In genomic region chr5:16666140-16666860, GRCh38 we compare ENCODE assay signal across 11 cellular contexts. TPM values are rescaled to one million over a fixed set of nuclear protein-coding genes. Genes with fewer than 3 reads are reported as not detected.
DNase-seq lines count a peak whose midpoint lies in the region; ATAC-seq and TF ChIP-seq lines count a peak whose summit lies in the region.
"Had no signal": no experiment of that assay in that cellular context is flagged by ENCODE, and none has a peak within 500 bp of the region (broad histone marks: within the 10 kb centered on the region; RNA-seq: fewer than 3 reads in every experiment).

No MANE protein-coding gene starts in this region.

- no peaks in the 10 kb centered on the region for H3K36me3 Mint-ChIP-seq in T-helper 2 cell treated with Interferon-gamma antibody and Interleukin-4, amounts not matched to agents 5 μg/mL and 100 μg/mL, for 36 hours (ENCODE audit: low read depth)

- H3K4me1 ChIP-seq in smooth muscle cell (ENCODE audit: low read depth) (no peaks in the 10 kb centered on the region), SK-N-SH (ENCODE audit: control insufficient read depth in 1 of 2, insufficient read depth in 2 of 2, low read depth in 1 of 2, low read length in 1 of 2) (peaks cover 0 to 21% of the 10 kb centered on the region in 2 experiments; a peak in 2 of 4 replicates)

- no peak for TF ChIP-seq EP300 in SK-N-SH (IDR thresholded peaks at IDR 0.05; ENCODE audit: borderline replicate concordance in 1 of 2, low read depth in 1 of 2, low read length in 1 of 2)

- no peak overlapping the region for H3K27ac Mint-ChIP-seq in T-helper 2 cell treated with Interferon-gamma antibody and Interleukin-4, amounts not matched to agents 5 μg/mL and 100 μg/mL, for 36 hours

- no peaks in the 10 kb centered on the region for H3K27me3 Mint-ChIP-seq in T-helper 2 cell treated with Interferon-gamma antibody and Interleukin-4, amounts not matched to agents 5 μg/mL and 100 μg/mL, for 36 hours (ENCODE audit: low read depth)

- peak overlapping the region in 26 of 59 donors; percentile 3 to 46 (median 18) for H3K4me3 ChIP-seq in dorsolateral prefrontal cortex
- no peak overlapping the region for H3K4me3 ChIP-seq in smooth muscle cell
- no peak overlapping the region for H3K4me3 ChIP-seq in SK-N-SH (ENCODE audit: low read depth in 2 of 2, low read length in 1 of 2)
- H3K4me3 ChIP-seq: stomach had no signal

- POLR2A ChIA-PET in SK-N-SH (lab: Yijun Ruan, JAX), result interaction anchor here (0.9 kb wide), 1 partner anchor 177 kb away, joined by 3 read pairs; no protein-coding TSS in a partner anchor

- no peak overlapping the region for H3K4me3 Mint-ChIP-seq in T-helper 2 cell treated with Interferon-gamma antibody and Interleukin-4, amounts not matched to agents 5 μg/mL and 100 μg/mL, for 36 hours
- H3K4me3 Mint-ChIP-seq: activated T-cell treated with anti-CD3 and anti-CD28 coated beads, Interleukin-2, amount 50 U/mL, for 4 hours had no signal

- 56% methylated on average over 19 of the region's 19 CpGs for WGBS in smooth muscle cell (ENCODE audit: low lambda C conversion rate)
- WGBS in SK-N-SH (ENCODE audit: low lambda C conversion rate), result 93% methylated on average over 10 of the region's 19 CpGs

- H3K9me3 Mint-ChIP-seq in T-helper 2 cell treated with Interferon-gamma antibody and Interleukin-4, amounts not matched to agents 5 μg/mL and 100 μg/mL, for 36 hours, result no peaks in the 10 kb centered on the region
- H3K9me3 Mint-ChIP-seq: activated T-cell treated with anti-CD3 and anti-CD28 coated beads, Interleukin-2, amount 50 U/mL, for 4 hours had no signal

- H4K20me1 ChIP-seq in smooth muscle cell (ENCODE audit: low read depth) (peaks cover 62% of the 10 kb centered on the region), SK-N-SH (ENCODE audit: insufficient read depth) (peaks cover 41% of the 10 kb centered on the region)

- H2AFZ ChIP-seq in smooth muscle cell (ENCODE audit: low read depth) (no peak overlapping the region), SK-N-SH (ENCODE audit: low read depth) (no peak overlapping the region)

- H3K27me3 ChIP-seq in dorsolateral prefrontal cortex, result no peaks in the 10 kb centered on the region
- H3K27me3 ChIP-seq in smooth muscle cell (ENCODE audit: low read depth), result no peaks in the 10 kb centered on the region
- H3K27me3 ChIP-seq in SK-N-SH (ENCODE audit: insufficient read depth), result no peaks in the 10 kb centered on the region
- H3K27me3 ChIP-seq: stomach had no signal

- no peaks in the 10 kb centered on the region for H3K9me2 ChIP-seq in SK-N-SH

- TF ChIP-seq CTCF in dorsolateral prefrontal cortex (IDR thresholded peaks at IDR 0.05 in 54 of 56, conservative IDR thresholded peaks at IDR 0.05 in 2 of 56; ENCODE audit: low read depth in 1 of 56, partially characterized antibody in 56 of 56) (no peak), smooth muscle cell (IDR thresholded peaks at IDR 0.05; ENCODE audit: borderline replicate concordance, insufficient read depth, poor library complexity, severe bottlenecking) (no peak), SK-N-SH (IDR thresholded peaks at IDR 0.05) (no peak)

- H3K79me2 ChIP-seq in smooth muscle cell (ENCODE audit: low read depth), result no peaks in the 10 kb centered on the region
- H3K79me2 ChIP-seq in SK-N-SH (ENCODE audit: insufficient read depth), result peaks cover 3% of the 10 kb centered on the region; the same call in 1 of the 2 replicates

- H3F3A ChIP-seq in smooth muscle cell (ENCODE audit: low read depth), result peaks cover 45% of the 10 kb centered on the region
- H3F3A ChIP-seq in SK-N-SH (replicated peaks; ENCODE audit: insufficient read depth), result peaks cover 17% of the 10 kb centered on the region

- CTCF ChIA-PET in SK-N-SH (lab: Yijun Ruan, JAX), result interaction anchor here (0.7 to 7.8 kb wide), 42 partner anchors 9 to 537 kb away, joined by 3 to 74 read pairs (median 4); no protein-coding TSS in a partner anchor

- H3K9ac ChIP-seq in smooth muscle cell (ENCODE audit: low read depth) (no peak overlapping the region), SK-N-SH (no peak overlapping the region)

- H3K9me3 ChIP-seq in smooth muscle cell (replicated peaks; ENCODE audit: low read depth) (no peaks in the 10 kb centered on the region), SK-N-SH (no peaks in the 10 kb centered on the region)
- H3K9me3 ChIP-seq: stomach had no signal

- H3K36me3 ChIP-seq in smooth muscle cell (ENCODE audit: low read depth), result peaks cover 8% of the 10 kb centered on the region
- H3K36me3 ChIP-seq in SK-N-SH (replicated peaks in 1 of 2; ENCODE audit: control insufficient read depth in 1 of 2, insufficient read depth in 2 of 2, low read length in 1 of 2), result peaks cover 19 to 60% of the 10 kb centered on the region in 2 experiments

- H3K27ac ChIP-seq in dorsolateral prefrontal cortex (peak overlapping the region in 55 of 59 donors; percentile 1 to 84 (median 72)), smooth muscle cell (ENCODE audit: low read depth) (peak overlapping the region; percentile 52), SK-N-SH (ENCODE audit: low read depth in 2 of 2, low read length in 1 of 2) (0 out of 4 replicates have a peak overlapping the region, but pooled peaks of 1 of the 2 experiments have one; percentile 18)

- H3K4me1 Mint-ChIP-seq in T-helper 2 cell treated with Interferon-gamma antibody and Interleukin-4, amounts not matched to agents 5 μg/mL and 100 μg/mL, for 36 hours (ENCODE audit: low read depth), result no peaks in the 10 kb centered on the region

- intact Hi-C loops in dorsolateral prefrontal cortex (cut with DNase I), result loop anchor here (5.0 to 10.0 kb wide), 5 partner anchors 49 to 199 kb away; partner anchors contain the start of genes RETREG1 (in 1 of the 2) and ZNF622 (in 1 of the 2)

- DNase-seq in NCI-H748 (lab: John Stamatoyannopoulos, UW; ENCODE audit: unreplicated experiment) (peak; percentile 70), NCI-H748 treated with DMSO at 0.1 percent for 48 hours (lab: John Stamatoyannopoulos, UW) (no peak), dorsolateral prefrontal cortex (no peak), left kidney (ENCODE audit: low read depth, low spot score) (peak; percentile 69), smooth muscle cell (lab: John Stamatoyannopoulos, UW; ENCODE audit: unreplicated experiment) (no peak), SK-N-SH (no peak)
- no peak for DNase-seq in T-helper 2 cell treated with Interferon-gamma antibody and Interleukin-4, amounts not matched to agents 5 μg/mL and 100 μg/mL, for 36 hours (ENCODE audit: low spot score)
- DNase-seq: activated T-cell treated with anti-CD3 and anti-CD28 coated beads, Interleukin-2, amount 50 U/mL, for 4 hours; dermis blood vessel endothelial cell had no signal

- no peak for TF ChIP-seq RAD21 in SK-N-SH (IDR thresholded peaks at IDR 0.05; ENCODE audit: low read length)

- no peak for ATAC-seq in GM21529 (IDR thresholded peaks at IDR 0.05; ENCODE audit: unreplicated experiment)

- H3K4me2 ChIP-seq in smooth muscle cell (peak overlapping the region; percentile 22), SK-N-SH (no peak overlapping the region)

TF ChIP-seq in SK-N-SH, 30 proteins besides CTCF, POLR2A, EP300 and RAD21:
- TF ChIP-seq MAX (IDR thresholded peaks at IDR 0.05; ENCODE audit: low read depth), result no peak
- no peak for TF ChIP-seq FOXJ3 (CRISPR knock-in tag; IDR thresholded peaks at IDR 0.05)
- TF ChIP-seq SIN3A (IDR thresholded peaks at IDR 0.05; ENCODE audit: borderline replicate concordance, low read depth, low read length), result no peak
- TF ChIP-seq NFIC (IDR thresholded peaks at IDR 0.05; ENCODE audit: borderline replicate concordance), result no peak
- TF ChIP-seq JUND (IDR thresholded peaks at IDR 0.05), result no peak
- no peak for TF ChIP-seq USF1 (IDR thresholded peaks at IDR 0.05; ENCODE audit: borderline replicate concordance, low read depth)
- no peak for TF ChIP-seq GATA2 (CRISPR knock-in tag; IDR thresholded peaks at IDR 0.05)

RNA-seq across cellular contexts. Expression of gene RETREG1, which starts 49.5 kb away (rescaled TPM):
- total RNA-seq in dorsolateral prefrontal cortex (100 to 1,000 TPM in 14 of 120 experiments, 10 to 100 TPM in 106; 26.4 to 149 (median 81.6) TPM), smooth muscle cell (0.90 and 4.4 TPM in 2 replicates)
- polyA plus RNA-seq in smooth muscle cell (0.19 and 4.0 TPM in 2 replicates), SK-N-SH (2012; rRNA removed) (0.43 and 0.89 TPM in 2 replicates)
- polyA plus RNA-seq in SK-N-SH (2012; cell fraction: cytosol; rRNA removed), result 0.81 and 0.92 TPM in 2 replicates
- 0.52 and 1.1 TPM in 2 replicates for polyA plus RNA-seq in SK-N-SH (2012; cell fraction: nucleus; rRNA removed)

Comparison
In these comparisons a context has a peak if more than half of its experiments do, and no peak if none do; other contexts are left out.
1. DNase-seq: peak in NCI-H748 (single experiment) and left kidney (single experiment); none in NCI-H748 treated with DMSO at 0.1 percent for 48 hours (single experiment), dorsolateral prefrontal cortex (0 of 10), smooth muscle cell (single experiment), SK-N-SH (single experiment) and T-helper 2 cell treated with Interferon-gamma antibody and Interleukin-4, amounts not matched to agents 5 μg/mL and 100 μg/mL, for 36 hours (single experiment).